In genomic region chr7:31948041-31948440, GRCh38 we compare ENCODE assay signal across 10 cellular contexts.
A peak's percentile ranks its signal among the peaks of the same experiment; 100 is the strongest.
DNase-seq lines count a peak whose midpoint lies in the region; ATAC-seq and TF ChIP-seq lines count a peak whose summit lies in the region.
"Had no signal": no experiment of that assay in that cellular context is flagged by ENCODE, and none has a peak within 500 bp of the region (broad histone marks: within the 10 kb centered on the region; RNA-seq: fewer than 3 reads in every experiment).

No MANE protein-coding gene starts in this region.

- peak in 1 of 4 donors; percentile 3 for TF ChIP-seq EP300 in upper lobe of left lung (IDR thresholded peaks at IDR 0.05)

- no peak for DNase-seq in RWPE2 (ENCODE audit: low spot score)
- DNase-seq in foreskin keratinocyte, result peak; percentile 92 to 96
- DNase-seq in upper lobe of left lung, result no peak
- no peak for DNase-seq in ureter (ENCODE audit: low spot score)
- no peak for DNase-seq in NCI-H1417 treated with DMSO at 0.1 percent for 48 hours (lab: John Stamatoyannopoulos, UW)
- DNase-seq: activated effector memory CD4-positive, alpha-beta T cell treated with anti-CD3 and anti-CD28 coated beads, Interleukin-2, amount 50 U/mL, for 16 hours; nephron progenitor cell had no signal

- H3K36me3 ChIP-seq in RWPE2 (ENCODE audit: low read depth) (no peaks in the 10 kb centered on the region), upper lobe of left lung (no peaks in the 10 kb centered on the region)

- TF ChIP-seq CTCF in RWPE2 (IDR thresholded peaks at IDR 0.05; ENCODE audit: poor library complexity, severe bottlenecking) (no peak), foreskin keratinocyte (conservative IDR thresholded peaks at IDR 0.05) (no peak), upper lobe of left lung (IDR thresholded peaks at IDR 0.05) (no peak)

- no peak for TF ChIP-seq POLR2A in upper lobe of left lung (IDR thresholded peaks at IDR 0.05)

- H3K27me3 ChIP-seq in RWPE2 (ENCODE audit: insufficient read depth, poor library complexity, severe bottlenecking) (no peaks in the 10 kb centered on the region), foreskin keratinocyte (no peaks in the 10 kb centered on the region), upper lobe of left lung (no peaks in the 10 kb centered on the region)

- H3K4me3 ChIP-seq in RWPE2 (ENCODE audit: severe bottlenecking) (no peak overlapping the region), upper lobe of left lung (no peak overlapping the region)

- H3K4me1 ChIP-seq in RWPE2 (ENCODE audit: insufficient read depth, poor library complexity, severe bottlenecking), result peaks cover 34% of the 10 kb centered on the region
- peaks cover 27% of the 10 kb centered on the region for H3K4me1 ChIP-seq in foreskin keratinocyte
- no peaks in the 10 kb centered on the region for H3K4me1 ChIP-seq in upper lobe of left lung

- peaks cover 2% of the 10 kb centered on the region for H3K9me3 ChIP-seq in RWPE2 (ENCODE audit: severe bottlenecking)
- peaks cover 0 to 8% (median 3%) of the 10 kb centered on the region in 4 donors for H3K9me3 ChIP-seq in upper lobe of left lung

- H3K27ac ChIP-seq in RWPE2 (ENCODE audit: poor library complexity, severe bottlenecking) (peak overlapping the region; percentile 74), foreskin keratinocyte (peak overlapping the region; percentile 53), upper lobe of left lung (no peak overlapping the region)
- H3K27ac ChIP-seq: VCaP had no signal

- WGBS in upper lobe of left lung, 2 donors, result 43 to 58% methylated on average over 1 of the region's 1 CpG

- ATAC-seq in GM18907 (IDR thresholded peaks at IDR 0.05; ENCODE audit: unreplicated experiment), result peak; percentile 62
- peak; percentile 97 for ATAC-seq in RWPE2 (ENCODE audit: low read depth)
- peak; percentile 96 for ATAC-seq in foreskin keratinocyte
- peak; percentile 56 to 83 for ATAC-seq in upper lobe of left lung (ENCODE audit: low FRiP score in 2 of 2)
- no peak for ATAC-seq in GM21515 (IDR thresholded peaks at IDR 0.05; ENCODE audit: unreplicated experiment)

Comparison
In these comparisons a context has a peak if more than half of its experiments do, and no peak if none do; other contexts are left out.
1. DNase-seq: peak in foreskin keratinocyte (2 of 2); none in RWPE2 (single experiment), upper lobe of left lung (0 of 2), ureter (single experiment) and NCI-H1417 treated with DMSO at 0.1 percent for 48 hours (single experiment).
2. H3K27ac ChIP-seq: peak in RWPE2 (single experiment) and foreskin keratinocyte (single experiment); none in upper lobe of left lung (0 of 4).